ENCODE assay signal across 18 cellular contexts in the genomic region with DNA sequence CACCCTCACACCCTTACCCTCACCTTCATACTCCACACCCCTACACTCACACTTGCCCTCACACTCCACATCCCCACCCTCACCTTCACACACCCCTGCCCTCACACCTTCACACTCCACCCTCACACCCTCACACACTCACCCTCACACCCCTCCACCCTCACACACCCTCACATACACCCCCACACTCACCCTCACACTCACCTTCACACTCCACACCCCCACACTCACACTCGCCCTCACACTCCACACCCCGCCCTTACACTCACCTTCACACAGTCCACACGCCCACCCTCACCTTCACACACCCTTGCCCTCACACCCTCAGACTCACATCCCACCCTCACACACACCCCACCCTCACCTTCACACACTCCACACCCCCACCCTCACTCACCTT. TPM values are rescaled to one million over a fixed set of nuclear protein-coding genes. Genes with fewer than 3 reads are reported as not detected.
"Had no signal": no experiment of that assay in that cellular context is flagged by ENCODE, and none has a peak within 500 bp of the region (broad histone marks: within the 10 kb centered on the region; RNA-seq: fewer than 3 reads in every experiment).

No MANE protein-coding gene starts in this region.

- H3K27ac ChIP-seq: breast epithelium, esophagus squamous epithelium, lower lobe of right lung, SK-N-MC, skin epidermis, uterus had no signal

- H3K4me3 ChIP-seq: breast epithelium, esophagus squamous epithelium, lower lobe of right lung, SK-N-MC, skin epidermis, uterus had no signal

- H3K27ac Mint-ChIP-seq: activated CD4-positive, alpha-beta memory T cell treated with anti-CD3 and anti-CD28 coated beads for 36 hours; nephron had no signal

- H3K27me3 Mint-ChIP-seq: activated CD4-positive, alpha-beta memory T cell treated with anti-CD3 and anti-CD28 coated beads for 36 hours had no signal

- H3K27me3 ChIP-seq: breast epithelium, esophagus squamous epithelium, uterus had no signal

- H3K9me3 ChIP-seq: breast epithelium, esophagus squamous epithelium, lower lobe of right lung, uterus had no signal

- H3K4me1 ChIP-seq: breast epithelium, esophagus squamous epithelium, lower lobe of right lung, uterus had no signal

- H3K4me3 Mint-ChIP-seq: activated CD4-positive, alpha-beta memory T cell treated with anti-CD3 and anti-CD28 coated beads for 36 hours; nephron had no signal

- H3K36me3 ChIP-seq: uterus had no signal

- DNase-seq: activated CD4-positive, alpha-beta memory T cell treated with anti-CD3 and anti-CD28 coated beads for 36 hours; activated T-cell treated with anti-CD3 and anti-CD28 coated beads for 4 hours; dermis blood vessel endothelial cell; effector memory CD4-positive, alpha-beta T cell; esophagus squamous epithelium; lower lobe of right lung; nucleus accumbens; retina; stimulated activated CD4-positive, alpha-beta T cell treated with anti-CD3 and anti-CD28 coated beads, Interleukin-15, amount 100 ng/mL, for 24 hours; stimulated activated CD4-positive, alpha-beta T cell treated with anti-CD3 and anti-CD28 coated beads, Interleukin-2, amount 100 ng/mL, for 48 hours; uterus had no signal

- ATAC-seq: lower lobe of right lung had no signal

- FAIRE-seq: astrocyte, TTC549 had no signal

- H3K9me3 Mint-ChIP-seq: nephron had no signal

RNA-seq across cellular contexts. Expression of a gene that starts 43.6 kb away (rescaled TPM):
- total RNA-seq: activated CD4-positive, alpha-beta memory T cell treated with anti-CD3 and anti-CD28 coated beads for 36 hours; T-helper 2 cell treated with Interferon-gamma antibody and Interleukin-4, amounts not matched to agents 100 ng/mL and 5 ng/mL, for 36 hours had no signal
